1 cellular context compared by ENCODE assay signal in the genomic region with DNA sequence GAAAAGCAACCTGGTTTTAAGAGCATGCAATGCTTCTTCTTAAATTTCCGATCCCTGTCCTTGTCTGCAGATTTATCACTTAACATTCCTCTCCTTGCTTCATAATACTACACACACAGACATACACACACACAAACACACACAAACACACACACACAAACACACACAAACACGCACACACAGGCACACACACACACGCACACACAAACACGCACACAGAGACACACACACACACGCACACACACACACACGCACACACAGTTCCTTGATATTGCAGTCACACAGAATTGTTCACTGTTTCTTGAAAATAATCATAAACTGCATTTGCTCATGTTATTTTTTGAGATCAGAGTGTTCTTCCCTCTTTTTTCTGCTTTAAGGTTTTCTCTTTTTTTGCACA.
TF ChIP-seq lines count a peak whose summit lies in the region.

No MANE protein-coding gene starts in this region.

TF ChIP-seq in HEK293, 187 proteins besides CTCF, POLR2A, EP300 and RAD21 (continued from another document):
- TF ChIP-seq, protein P1, sequence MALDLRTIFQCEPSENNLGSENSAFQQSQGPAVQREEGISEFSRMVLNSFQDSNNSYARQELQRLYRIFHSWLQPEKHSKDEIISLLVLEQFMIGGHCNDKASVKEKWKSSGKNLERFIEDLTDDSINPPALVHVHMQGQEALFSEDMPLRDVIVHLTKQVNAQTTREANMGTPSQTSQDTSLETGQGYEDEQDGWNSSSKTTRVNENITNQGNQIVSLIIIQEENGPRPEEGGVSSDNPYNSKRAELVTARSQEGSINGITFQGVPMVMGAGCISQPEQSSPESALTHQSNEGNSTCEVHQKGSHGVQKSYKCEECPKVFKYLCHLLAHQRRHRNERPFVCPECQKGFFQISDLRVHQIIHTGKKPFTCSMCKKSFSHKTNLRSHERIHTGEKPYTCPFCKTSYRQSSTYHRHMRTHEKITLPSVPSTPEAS (tag by site-specific recombination; IDR thresholded peaks at IDR 0.05) = peak; percentile 96
